In the genomic region with DNA sequence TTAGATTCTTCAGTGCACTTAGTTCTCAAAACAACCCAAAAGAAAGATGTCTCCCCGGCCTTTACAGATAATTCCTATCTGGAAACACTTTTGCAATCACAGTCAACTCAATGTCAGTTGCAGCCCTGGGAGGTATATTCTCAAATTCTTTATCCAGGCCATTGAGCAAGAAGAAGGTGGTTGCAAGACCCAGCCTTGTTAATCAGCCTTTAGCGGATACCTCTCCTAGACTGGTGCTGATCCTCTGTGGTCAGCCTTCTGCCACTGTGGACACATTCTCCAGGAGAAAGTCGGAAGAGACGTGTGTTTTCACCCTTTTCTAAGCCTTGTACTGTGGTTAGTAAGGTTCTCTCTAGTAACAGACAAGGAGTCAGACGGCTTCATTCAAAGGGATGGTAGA, we compare ENCODE assay signal across 29 cellular contexts. TPM values are rescaled to one million over a fixed set of nuclear protein-coding genes. Genes with fewer than 3 reads are reported as not detected.
DNase-seq lines count a peak whose midpoint lies in the region; ATAC-seq, FAIRE-seq and TF ChIP-seq lines count a peak whose summit lies in the region.
"Had no signal": no experiment of that assay in that cellular context is flagged by ENCODE, and none has a peak within 500 bp of the region (broad histone marks: within the 10 kb centered on the region; RNA-seq: fewer than 3 reads in every experiment).

No MANE protein-coding gene starts in this region.

- H3K4me3 ChIP-seq in adipocyte (ENCODE audit: low read length) (no peak overlapping the region), fibroblast of villous mesenchyme (ENCODE audit: low read depth, low read length) (no peak overlapping the region)
- H3K4me3 ChIP-seq: SK-N-MC had no signal

- DNase-seq in GM19239 (ENCODE audit: insufficient read length, low spot score) = no peak
- DNase-seq in adipocyte (ENCODE audit: low read depth) = peak; percentile 56
- peak; percentile 42 for DNase-seq in fibroblast of villous mesenchyme (ENCODE audit: low read depth)
- DNase-seq in osteocyte (ENCODE audit: extremely low spot score, unreplicated experiment) = peak; percentile 25
- no peak for DNase-seq in HuH-7 (ENCODE audit: low spot score)
- DNase-seq: 8988T; AML-193; C1 segment of cervical spinal cord; CD8-positive, alpha-beta T cell; H9; HFFc6; NCI-H1436; NCI-H187 treated with DMSO at 0.1 percent for 48 hours; NCI-H2107; NCI-H2227 treated with DMSO at 0.1 percent for 48 hours; NCI-H510A treated with DMSO at 0.1 percent for 48 hours; NCI-H774; NK-92 treated with Interleukin-12 subunit alpha and Interleukin-12 subunit beta, amount 100 ng/mL, for 24 hours; SHP77 treated with DMSO at 0.1 percent for 48 hours had no signal

- H3K27ac Mint-ChIP-seq in osteocyte (ENCODE audit: unreplicated experiment) = no peak overlapping the region
- H3K27ac Mint-ChIP-seq: CD8-positive, alpha-beta T cell; H9; HFFc6; IgD-negative memory B cell had no signal

- peak; percentile 14 for FAIRE-seq in GM19239 (lab: Jason Lieb, UNC)
- FAIRE-seq: G401.6, GM12892, HTR-8/SVneo had no signal

- peaks cover 11% of the 10 kb centered on the region for H3K27me3 ChIP-seq in adipocyte (replicated peaks; ENCODE audit: control insufficient read depth, insufficient read depth, low read length)

- H3K9ac ChIP-seq in adipocyte (ENCODE audit: low read length) = no peak overlapping the region

- H3K4me1 ChIP-seq in adipocyte (ENCODE audit: control insufficient read depth, insufficient read depth, low read length) = peaks cover 8% of the 10 kb centered on the region

- no peaks in the 10 kb centered on the region for H3K36me3 ChIP-seq in adipocyte (ENCODE audit: control insufficient read depth, insufficient read depth, low read length, severe bottlenecking)

- peaks cover 5% of the 10 kb centered on the region for H3K4me1 Mint-ChIP-seq in osteocyte (ENCODE audit: unreplicated experiment)

- no peaks in the 10 kb centered on the region for H3K9me3 ChIP-seq in adipocyte (ENCODE audit: control insufficient read depth, low read length)

- no peaks in the 10 kb centered on the region for H3K27me3 Mint-ChIP-seq in osteocyte (ENCODE audit: unreplicated experiment)

- no peak overlapping the region for H3K4me3 Mint-ChIP-seq in osteocyte (ENCODE audit: unreplicated experiment)
- H3K4me3 Mint-ChIP-seq: CD8-positive, alpha-beta T cell; HFFc6 had no signal

- TF ChIP-seq CTCF in fibroblast of villous mesenchyme (IDR thresholded peaks at IDR 0.05; ENCODE audit: insufficient read depth, low read depth, low read length) (no peak), osteocyte (IDR thresholded peaks at IDR 0.05) (no peak)

- no peaks in the 10 kb centered on the region for H3K36me3 Mint-ChIP-seq in osteocyte (ENCODE audit: unreplicated experiment)
- H3K36me3 Mint-ChIP-seq: CD8-positive, alpha-beta T cell; IgD-negative memory B cell had no signal

- no peaks in the 10 kb centered on the region for H3K9me3 Mint-ChIP-seq in osteocyte (ENCODE audit: unreplicated experiment)
- H3K9me3 Mint-ChIP-seq: CD8-positive, alpha-beta T cell; H9; HFFc6; IgD-negative memory B cell had no signal

- ATAC-seq in HG02884 (IDR thresholded peaks at IDR 0.05; ENCODE audit: unreplicated experiment) (no peak), HG03045 (IDR thresholded peaks at IDR 0.05; ENCODE audit: unreplicated experiment) (no peak), GM19035 (IDR thresholded peaks at IDR 0.05; ENCODE audit: unreplicated experiment) (no peak)
- ATAC-seq: CD8-positive, alpha-beta T cell had no signal

RNA-seq across cellular contexts. Expression of gene FZD7, which starts 7.8 kb away (rescaled TPM):
- total RNA-seq in fibroblast of villous mesenchyme = 14.7 and 43.8 TPM in 2 replicates
- 37.0 and 37.8 TPM in 2 replicates for total RNA-seq in osteocyte

RNA-seq across cellular contexts. Expression of gene KIAA2012, which starts 47.2 kb away (rescaled TPM):
- total RNA-seq in fibroblast of villous mesenchyme (under 0.01 TPM in 2 replicates), osteocyte (not detected in 2 replicates)
- total RNA-seq: CD8-positive, alpha-beta T cell; Daoy; H9; MCF 10A had no signal

Comparison
In these comparisons a context has a peak if more than half of its experiments do, and no peak if none do; other contexts are left out.
1. DNase-seq: peak in adipocyte (single experiment), fibroblast of villous mesenchyme (single experiment) and osteocyte (single experiment); none in GM19239 (single experiment) and HuH-7 (single experiment).